In genomic region chr19:49701271-49701786, GRCh38 we compare ENCODE assay signal across 1 cellular context.
TF ChIP-seq lines count a peak whose summit lies in the region.

No MANE protein-coding gene starts in this region.

TF ChIP-seq in SK-N-SH, 30 proteins besides CTCF, POLR2A, EP300 and RAD21 (continued from another document):
- TF ChIP-seq ZBTB33 (IDR thresholded peaks at IDR 0.05; ENCODE audit: borderline replicate concordance, low read depth) (no peak), PBX3 (IDR thresholded peaks at IDR 0.05) (no peak), SIN3A (IDR thresholded peaks at IDR 0.05; ENCODE audit: borderline replicate concordance, low read depth, low read length) (no peak), CHD2 (IDR thresholded peaks at IDR 0.05; ENCODE audit: low read length, partially characterized antibody) (no peak), YY1 (IDR thresholded peaks at IDR 0.05; ENCODE audit: low read depth) (no peak), FOXM1 (IDR thresholded peaks at IDR 0.05; ENCODE audit: low read depth) (no peak)
TF ChIP-seq in SK-N-SH: peak in this region for 0.
